In genomic region chr17:33513769-33514168, GRCh38 we compare ENCODE assay signal across 23 cellular contexts.
"Had no signal": no experiment of that assay in that cellular context is flagged by ENCODE, and none has a peak within 500 bp of the region (broad histone marks: within the 10 kb centered on the region; RNA-seq: fewer than 3 reads in every experiment).

No MANE protein-coding gene starts in this region.

- FAIRE-seq: small intestine, urothelium cell line had no signal

- H3K9ac ChIP-seq: parathyroid adenoma had no signal

- DNase-seq: naive thymus-derived CD8-positive, alpha-beta T cell; nephron progenitor cell; occipital lobe; ovary; psoas muscle; right cardiac atrium; sigmoid colon; small intestine; stimulated activated CD4-positive, alpha-beta T cell treated with anti-CD3 and anti-CD28 coated beads, Interleukin-15, amount 100 ng/mL, for 24 hours; stimulated activated CD4-positive, alpha-beta T cell treated with anti-CD3 and anti-CD28 coated beads, Interleukin-2, amount 100 ng/mL, for 24 hours; stimulated activated CD4-positive, alpha-beta T cell treated with anti-CD3 and anti-CD28 coated beads, Interleukin-2, amount 100 ng/mL, for 48 hours; stimulated activated CD4-positive, alpha-beta T cell treated with anti-CD3 and anti-CD28 coated beads, Interleukin-4, amount 100 ng/mL, for 24 hours; stimulated activated naive B cell treated with anti-CD40 and anti-IgM and Interleukin-4, amounts not matched to agents 10 μg/mL and 1 μg/mL and 100 μg/mL, for 72 hours; stimulated activated naive CD4-positive, alpha-beta T cell treated with Interleukin-2 at 50 U/mL for 16 hours; stomach; thyroid gland; upper lobe of left lung had no signal

- H2AFZ ChIP-seq: parathyroid adenoma had no signal

- H3K4me3 ChIP-seq: ovary, psoas muscle, right lobe of liver, sigmoid colon, stomach, thoracic aorta, thyroid gland, tibial nerve, upper lobe of left lung, vagina had no signal

- H3K27me3 ChIP-seq: ovary, right lobe of liver, sigmoid colon, thyroid gland, tibial nerve, upper lobe of left lung, vagina had no signal

- H3K9me3 ChIP-seq: ovary, psoas muscle, right lobe of liver, stomach, thoracic aorta, thyroid gland, upper lobe of left lung, vagina had no signal

- H3K36me3 ChIP-seq: ovary, right lobe of liver, sigmoid colon, stomach, thoracic aorta, thyroid gland, tibial nerve, upper lobe of left lung, vagina had no signal

- H3K27ac ChIP-seq: ovary, parathyroid adenoma, psoas muscle, sigmoid colon, stomach, thoracic aorta, thyroid gland, tibial nerve, upper lobe of left lung, vagina had no signal

- H3K4me1 ChIP-seq: parathyroid adenoma, psoas muscle, stomach, thyroid gland, tibial nerve, vagina had no signal
